In genomic region chr9:108953983-108954574, GRCh38 we compare ENCODE assay signal across 8 cellular contexts. TPM values are rescaled to one million over a fixed set of nuclear protein-coding genes. Genes with fewer than 3 reads are reported as not detected.
A peak's percentile ranks its signal among the peaks of the same experiment; 100 is the strongest.
DNase-seq lines count a peak whose midpoint lies in the region; ATAC-seq and TF ChIP-seq lines count a peak whose summit lies in the region.

No MANE protein-coding gene starts in this region.

- no peaks in the 10 kb centered on the region for H3K36me3 ChIP-seq in Peyer's patch

- peaks cover 16% of the 10 kb centered on the region for H3K4me1 Mint-ChIP-seq in nephron progenitor cell

- H3K27me3 Mint-ChIP-seq in nephron progenitor cell (ENCODE audit: low read depth, poor library complexity) = no peaks in the 10 kb centered on the region

- DNase-seq in DMS53 (lab: John Stamatoyannopoulos, UW) (peak; percentile 50), Peyer's patch (no peak), erythroblast (lab: John Stamatoyannopoulos, UW) (peak; percentile 50 to 71), nephron progenitor cell (no peak)
- no peak for DNase-seq in activated CD4-positive, alpha-beta T cell treated with anti-CD3 and anti-CD28 coated beads, Interleukin-2, amount 50 U/mL, for 1 hour

- ATAC-seq in HG03342 (IDR thresholded peaks at IDR 0.05; ENCODE audit: unreplicated experiment) (peak; percentile 73), HG03442 (IDR thresholded peaks at IDR 0.05; ENCODE audit: unreplicated experiment) (no peak), HG03571 (IDR thresholded peaks at IDR 0.05; ENCODE audit: unreplicated experiment) (no peak)

- H3K4me3 ChIP-seq in Peyer's patch = no peak overlapping the region

- TF ChIP-seq POLR2A in Peyer's patch (IDR thresholded peaks at IDR 0.05) (no peak), erythroblast (IDR thresholded peaks at IDR 0.05; ENCODE audit: low read length) (no peak)

- H3K36me3 Mint-ChIP-seq in nephron progenitor cell (ENCODE audit: low read depth) = peaks cover 24% of the 10 kb centered on the region

- H3K4me1 ChIP-seq in Peyer's patch = no peaks in the 10 kb centered on the region

- no peaks in the 10 kb centered on the region for H3K9me3 ChIP-seq in Peyer's patch

- H3K9me3 Mint-ChIP-seq in nephron progenitor cell = no peaks in the 10 kb centered on the region

- H3K27ac Mint-ChIP-seq in nephron progenitor cell = no peak overlapping the region

- no peak overlapping the region for H3K27ac ChIP-seq in Peyer's patch

- no peaks in the 10 kb centered on the region for H3K27me3 ChIP-seq in Peyer's patch

- no peak overlapping the region for H3K4me3 Mint-ChIP-seq in nephron progenitor cell

- TF ChIP-seq CTCF in Peyer's patch (IDR thresholded peaks at IDR 0.05) (peak; percentile 34 to 75 (median 63)), nephron progenitor cell (IDR thresholded peaks at IDR 0.05) (peak; percentile 68)

RNA-seq across cellular contexts. Expression of gene ABITRAM, which starts 19.9 kb away (rescaled TPM):
- 10 to 100 TPM in 3 of 4 donors, 1 to 10 TPM in 1; 3.3 to 15.6 (median 11.2) TPM for total RNA-seq in Peyer's patch

RNA-seq across cellular contexts. Expression of gene ELP1, which starts 20.2 kb away (rescaled TPM):
- total RNA-seq in Peyer's patch = 10 to 100 TPM; 19.1 to 26.4 (median 22.9) TPM

RNA-seq across cellular contexts. Expression of gene CTNNAL1, which starts 59.2 kb away (rescaled TPM):
- total RNA-seq in Peyer's patch = 10 to 100 TPM in 1 of 4 donors, 1 to 10 TPM in 3; 4.4 to 40.4 (median 6.2) TPM

Comparison
In these comparisons a context has a peak if more than half of its experiments do, and no peak if none do; other contexts are left out.
1. DNase-seq: peak in DMS53 (single experiment) and erythroblast (2 of 2); none in Peyer's patch (0 of 3), nephron progenitor cell (single experiment) and activated CD4-positive, alpha-beta T cell treated with anti-CD3 and anti-CD28 coated beads, Interleukin-2, amount 50 U/mL, for 1 hour (single experiment).